ENCODE assay signal across 1 cellular context in genomic region chr20:3728876-3729275, GRCh38.
TF ChIP-seq lines count a peak whose summit lies in the region.

No MANE protein-coding gene starts in this region.

TF ChIP-seq in H1, 55 proteins besides CTCF, POLR2A, EP300 and RAD21:
- TF ChIP-seq SRF (IDR thresholded peaks at IDR 0.05; ENCODE audit: low read depth, low read length): no peak
